In the genomic region with DNA sequence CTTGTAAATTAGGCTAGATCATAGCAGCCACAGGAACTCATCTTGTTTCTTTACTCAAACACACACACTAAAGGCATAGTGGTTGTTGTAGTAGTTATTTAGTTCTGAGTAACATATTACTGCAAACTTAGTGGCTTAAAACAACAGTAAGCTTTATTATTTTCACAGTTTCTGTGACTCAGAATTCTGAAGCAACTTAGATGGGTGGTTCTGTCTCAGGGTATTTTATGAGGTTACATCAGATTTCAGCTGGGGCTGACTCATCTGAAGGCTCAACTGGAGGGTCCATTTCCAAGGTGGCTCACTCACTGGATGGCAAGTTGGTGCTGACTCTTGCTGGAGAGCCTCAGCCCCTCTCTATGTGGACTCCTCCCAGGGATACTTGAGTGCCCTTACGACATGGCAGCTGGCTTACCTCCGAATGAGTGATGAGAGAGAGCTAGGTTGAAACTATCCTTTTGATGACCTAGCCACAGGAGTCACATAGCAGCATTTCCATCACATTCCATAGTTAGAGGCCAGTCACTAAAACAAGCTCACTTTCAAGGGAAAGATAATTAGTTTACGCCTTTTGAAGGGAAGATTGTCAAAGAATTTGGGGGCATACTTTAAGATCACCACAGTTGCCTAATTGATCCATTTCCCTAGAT, we compare ENCODE assay signal across 16 cellular contexts.
DNase-seq lines count a peak whose midpoint lies in the region; ATAC-seq and TF ChIP-seq lines count a peak whose summit lies in the region.
"Had no signal": no experiment of that assay in that cellular context is flagged by ENCODE, and none has a peak within 500 bp of the region (broad histone marks: within the 10 kb centered on the region; RNA-seq: fewer than 3 reads in every experiment).

No MANE protein-coding gene starts in this region.

- no peak for TF ChIP-seq EP300 in suprapubic skin (IDR thresholded peaks at IDR 0.05)

- no peak for TF ChIP-seq POLR2A in suprapubic skin (IDR thresholded peaks at IDR 0.05)

- no peaks in the 10 kb centered on the region for H3K9me3 ChIP-seq in suprapubic skin

- H3K36me3 ChIP-seq in suprapubic skin, result no peaks in the 10 kb centered on the region

- no peak overlapping the region for H3K27ac ChIP-seq in suprapubic skin

- ATAC-seq in HG03354 (IDR thresholded peaks at IDR 0.05; ENCODE audit: poor library complexity, severe bottlenecking, unreplicated experiment) (no peak), HG03521 (IDR thresholded peaks at IDR 0.05; ENCODE audit: unreplicated experiment) (no peak)
- ATAC-seq: left ventricle myocardium superior, right cardiac atrium had no signal

- H3K4me1 ChIP-seq in suprapubic skin, result no peaks in the 10 kb centered on the region

- H3K4me3 ChIP-seq in cardiac fibroblast (replicated peaks in 1 of 2; ENCODE audit: low read depth in 2 of 2, low read length in 2 of 2) (no peak overlapping the region), suprapubic skin (no peak overlapping the region)

- 91% methylated on average over 3 of the region's 3 CpGs for WGBS in suprapubic skin

- TF ChIP-seq CTCF in cardiac fibroblast (IDR thresholded peaks at IDR 0.05; ENCODE audit: low read depth, low read length), result no peak
- no peak for TF ChIP-seq CTCF in suprapubic skin (IDR thresholded peaks at IDR 0.05)

- H3K27me3 ChIP-seq in suprapubic skin, result peaks cover 11% of the 10 kb centered on the region

- DNase-seq in EL, result peak; percentile 61
- peak; percentile 15 for DNase-seq in NCI-H460 (ENCODE audit: extremely low read depth, low read depth)
- DNase-seq in cardiac fibroblast (ENCODE audit: low read depth in 2 of 2), result peak; percentile 56 to 91
- DNase-seq in kidney glomerular epithelial cell (lab: John Stamatoyannopoulos, UW), result peak; percentile 39
- DNase-seq in suprapubic skin (ENCODE audit: low spot score in 2 of 2), result no peak
- no peak for DNase-seq in NCI-H1092 treated with DMSO at 0.1 percent for 48 hours (lab: John Stamatoyannopoulos, UW)
- DNase-seq: activated T-cell treated with anti-CD3 and anti-CD28 coated beads for 4 hours; aorta; CD4-positive, CD25-positive, alpha-beta regulatory T cell; GDM1; left ventricle myocardium superior; MV-4-11; nephron progenitor cell; right cardiac atrium had no signal

Comparison
In these comparisons a context has a peak if more than half of its experiments do, and no peak if none do; other contexts are left out.
1. DNase-seq: peak in EL (single experiment), NCI-H460 (single experiment), cardiac fibroblast (2 of 2) and kidney glomerular epithelial cell (single experiment); none in suprapubic skin (0 of 2) and NCI-H1092 treated with DMSO at 0.1 percent for 48 hours (single experiment).